8 cellular contexts compared by ENCODE assay signal in the genomic region with DNA sequence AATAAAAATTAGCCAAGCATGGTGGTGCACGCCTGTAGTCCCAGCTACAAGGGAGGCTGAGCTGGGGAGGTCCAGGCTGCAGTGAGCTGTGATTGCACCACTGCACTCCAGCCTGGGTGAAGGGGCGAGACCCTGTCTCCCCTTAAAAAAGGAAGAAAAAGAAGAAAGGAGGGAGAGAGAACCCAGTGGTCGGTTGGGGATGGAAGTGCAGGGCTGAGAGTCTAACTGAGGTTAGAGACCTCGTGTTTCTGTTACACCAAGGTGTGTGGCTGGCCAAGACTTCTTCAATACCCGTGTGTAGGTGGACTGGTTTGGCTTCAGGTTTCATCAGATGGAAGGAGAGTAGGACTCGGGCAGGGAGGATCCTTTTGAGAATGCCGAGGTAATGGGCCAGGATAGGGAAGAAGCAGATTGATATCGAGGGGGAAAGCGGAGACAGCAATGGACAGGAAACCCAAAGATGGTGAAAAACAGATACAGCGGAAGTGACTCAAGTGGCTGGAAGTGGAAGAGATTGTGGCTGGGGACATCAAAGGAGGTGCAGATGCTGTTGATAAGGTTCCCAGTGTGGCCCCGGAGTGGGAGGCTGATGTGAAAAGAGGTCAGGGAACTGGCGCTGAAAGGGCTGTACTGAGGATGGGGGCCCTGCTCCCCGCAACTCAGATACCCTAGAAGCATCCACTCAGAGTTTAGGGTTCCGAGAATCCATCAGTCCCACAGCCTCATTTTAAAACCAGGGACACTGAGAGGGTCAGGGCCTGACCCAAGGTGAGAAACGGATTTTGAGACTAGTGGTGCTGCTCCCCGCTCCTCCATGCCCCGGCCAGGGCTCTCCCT. TPM values are rescaled to one million over a fixed set of nuclear protein-coding genes. Genes with fewer than 3 reads are reported as not detected.
DNase-seq lines count a peak whose midpoint lies in the region; ATAC-seq, FAIRE-seq and TF ChIP-seq lines count a peak whose summit lies in the region.

No MANE protein-coding gene starts in this region.

- peaks cover 11% of the 10 kb centered on the region for H3K79me1 ChIP-seq in trophoblast cell (ENCODE audit: low read length)

- peaks cover 13% of the 10 kb centered on the region for H3K36me3 Mint-ChIP-seq in T-helper 1 cell treated with Interleukin-12 subunit alpha and Interleukin-12 subunit beta and Interleukin-4 antibody, amounts not matched to agents 30 μg/mL and 1 μg/mL, for 36 hours (ENCODE audit: low read depth)
- peaks cover 2% of the 10 kb centered on the region for H3K36me3 Mint-ChIP-seq in astrocyte (ENCODE audit: low read depth, unreplicated experiment)

- peak overlapping the region; percentile 35 for H2BK120ac ChIP-seq in trophoblast cell (ENCODE audit: insufficient read depth, low read length, poor library complexity)

- TF ChIP-seq CTCF in astrocyte (IDR thresholded peaks at IDR 0.05; ENCODE audit: insufficient read depth, low read depth, low read length): no peak

- ATAC-seq in HG02678 (IDR thresholded peaks at IDR 0.05; ENCODE audit: unreplicated experiment) (no peak), GM21447 (IDR thresholded peaks at IDR 0.05; ENCODE audit: unreplicated experiment) (no peak), sciatic nerve (no peak)

- no peaks in the 10 kb centered on the region for H4K20me1 ChIP-seq in astrocyte (ENCODE audit: insufficient read depth, low read length)

- no CpG with 5 or more reads among the region's 17 CpGs for WGBS in trophoblast cell (ENCODE audit: extremely low coverage, insufficient coverage, insufficient read length)

- peaks cover 4% of the 10 kb centered on the region for H3K27me3 Mint-ChIP-seq in T-helper 1 cell treated with Interleukin-12 subunit alpha and Interleukin-12 subunit beta and Interleukin-4 antibody, amounts not matched to agents 30 μg/mL and 1 μg/mL, for 36 hours (ENCODE audit: low read depth)
- peaks cover 77% of the 10 kb centered on the region for H3K27me3 Mint-ChIP-seq in astrocyte (ENCODE audit: low read depth, unreplicated experiment)

- intact Hi-C loops in sciatic nerve (cut with DNase I): no loop called here

- DNase-seq in CD1c-positive myeloid dendritic cell (ENCODE audit: extremely low spot score) (peak; percentile 2), astrocyte (ENCODE audit: low read depth) (no peak), trophoblast cell (no peak), GM19238 (ENCODE audit: insufficient read length, low spot score) (no peak), sciatic nerve (ENCODE audit: low spot score) (no peak)

- no peak overlapping the region for H3K4me2 ChIP-seq in astrocyte (ENCODE audit: low read length)
- H3K4me2 ChIP-seq in trophoblast cell (ENCODE audit: low read length): peak overlapping the region; percentile 73

- H2AK5ac ChIP-seq in trophoblast cell (ENCODE audit: low read length): no peak overlapping the region

- peaks cover 2% of the 10 kb centered on the region for H3K9me3 Mint-ChIP-seq in T-helper 1 cell treated with Interleukin-12 subunit alpha and Interleukin-12 subunit beta and Interleukin-4 antibody, amounts not matched to agents 30 μg/mL and 1 μg/mL, for 36 hours
- peaks cover 11% of the 10 kb centered on the region for H3K9me3 Mint-ChIP-seq in astrocyte (ENCODE audit: unreplicated experiment)

- peak overlapping the region; percentile 81 for H4K91ac ChIP-seq in trophoblast cell (ENCODE audit: low read depth, low read length)

- H3K27ac ChIP-seq in astrocyte (ENCODE audit: low read depth, low read length) (no peak overlapping the region), trophoblast cell (ENCODE audit: low read depth, low read length) (no peak overlapping the region)

- H3K18ac ChIP-seq in trophoblast cell (ENCODE audit: low read length): peak overlapping the region; percentile 65

- H3K4me1 Mint-ChIP-seq in T-helper 1 cell treated with Interleukin-12 subunit alpha and Interleukin-12 subunit beta and Interleukin-4 antibody, amounts not matched to agents 30 μg/mL and 1 μg/mL, for 36 hours (ENCODE audit: low read depth): peaks cover 54% of the 10 kb centered on the region
- H3K4me1 Mint-ChIP-seq in astrocyte (ENCODE audit: low read depth, unreplicated experiment): peaks cover 9% of the 10 kb centered on the region

- H3K9ac ChIP-seq in astrocyte (ENCODE audit: low read length) (no peak overlapping the region), trophoblast cell (ENCODE audit: low read length) (no peak overlapping the region)

- H3K27ac Mint-ChIP-seq in T-helper 1 cell treated with Interleukin-12 subunit alpha and Interleukin-12 subunit beta and Interleukin-4 antibody, amounts not matched to agents 30 μg/mL and 1 μg/mL, for 36 hours: peak overlapping the region; percentile 95
- peak overlapping the region; percentile 20 for H3K27ac Mint-ChIP-seq in astrocyte (ENCODE audit: unreplicated experiment)

- H3K4me1 ChIP-seq in astrocyte (ENCODE audit: insufficient read depth, low read length) (peaks cover 7% of the 10 kb centered on the region), trophoblast cell (ENCODE audit: control insufficient read depth in 1 of 2, insufficient read depth in 2 of 2, low read length in 2 of 2) (peaks cover 17 to 25% of the 10 kb centered on the region in 2 experiments)

- FAIRE-seq in astrocyte (lab: Jason Lieb, UNC): no peak

- no peak overlapping the region for H3K4ac ChIP-seq in trophoblast cell (ENCODE audit: low read depth, low read length)

- H3K36me3 ChIP-seq in astrocyte (ENCODE audit: insufficient read depth, low read length) (no peaks in the 10 kb centered on the region), trophoblast cell (ENCODE audit: control insufficient read depth in 1 of 2, insufficient read depth in 2 of 2, low read length in 2 of 2) (no peaks in the 10 kb centered on the region)

- H3K4me3 ChIP-seq in astrocyte (ENCODE audit: insufficient read depth, low read depth, low read length) (no peak overlapping the region), trophoblast cell (ENCODE audit: low read depth, low read length) (no peak overlapping the region)

- H4K12ac ChIP-seq in trophoblast cell (ENCODE audit: low read depth, low read length): peak overlapping the region; percentile 59

- H2BK12ac ChIP-seq in trophoblast cell (ENCODE audit: low read length): no peak overlapping the region

- no peaks in the 10 kb centered on the region for H3K9me3 ChIP-seq in astrocyte (ENCODE audit: insufficient read depth, low read depth, low read length)
- H3K9me3 ChIP-seq in trophoblast cell (ENCODE audit: insufficient read depth, low read depth, low read length): no peaks in the 10 kb centered on the region

- peak overlapping the region; percentile 52 for H3K14ac ChIP-seq in trophoblast cell (ENCODE audit: low read length)

- H3K23ac ChIP-seq in trophoblast cell (ENCODE audit: low read length): no peak overlapping the region

- peak overlapping the region; percentile 74 for H4K8ac ChIP-seq in trophoblast cell (ENCODE audit: low read depth, low read length)

- H3K79me2 ChIP-seq in astrocyte (ENCODE audit: insufficient read depth, low read length) (no peaks in the 10 kb centered on the region), trophoblast cell (ENCODE audit: control insufficient read depth, insufficient read depth, low read length, poor library complexity) (no peaks in the 10 kb centered on the region)

- H3K27me3 ChIP-seq in astrocyte (ENCODE audit: insufficient read depth, low read length) (peaks cover 42% of the 10 kb centered on the region), trophoblast cell (ENCODE audit: insufficient read depth, low read length) (no peaks in the 10 kb centered on the region)

- H2BK5ac ChIP-seq in trophoblast cell (ENCODE audit: low read depth, low read length, poor library complexity): peak overlapping the region; percentile 29

- H3K4me3 Mint-ChIP-seq in T-helper 1 cell treated with Interleukin-12 subunit alpha and Interleukin-12 subunit beta and Interleukin-4 antibody, amounts not matched to agents 30 μg/mL and 1 μg/mL, for 36 hours: peak overlapping the region; percentile 83
- H3K4me3 Mint-ChIP-seq in astrocyte (ENCODE audit: unreplicated experiment): peak overlapping the region; percentile 68

- H2AFZ ChIP-seq in astrocyte (ENCODE audit: low read depth, low read length) (peak overlapping the region; percentile 56), trophoblast cell (ENCODE audit: insufficient read depth, low read length, poor library complexity) (peak overlapping the region; percentile 77)

RNA-seq across cellular contexts. Expression of a gene that starts 0.7 kb away (rescaled TPM):
- 0.09 and 0.19 TPM in 2 replicates for total RNA-seq in astrocyte
- 0.75 and 0.88 TPM in 2 replicates for polyA plus RNA-seq in trophoblast cell (2013)
- 0.13 TPM for total RNA-seq in sciatic nerve

RNA-seq across cellular contexts. Expression of a gene that starts 1.1 kb away (rescaled TPM):
- total RNA-seq in astrocyte (not detected in 2 replicates), sciatic nerve (0.36 TPM)
- polyA plus RNA-seq in trophoblast cell (2013): not detected in 2 replicates

RNA-seq across cellular contexts. Expression of a gene that starts 46.1 kb away (rescaled TPM):
- total RNA-seq in astrocyte: 0.23 TPM in 1 of 2 replicates, not detected in the other
- polyA plus RNA-seq in trophoblast cell (2013): 6.6 TPM in 2 replicates
- total RNA-seq in sciatic nerve: not detected
